33 cellular contexts compared by ENCODE assay signal in the genomic region with DNA sequence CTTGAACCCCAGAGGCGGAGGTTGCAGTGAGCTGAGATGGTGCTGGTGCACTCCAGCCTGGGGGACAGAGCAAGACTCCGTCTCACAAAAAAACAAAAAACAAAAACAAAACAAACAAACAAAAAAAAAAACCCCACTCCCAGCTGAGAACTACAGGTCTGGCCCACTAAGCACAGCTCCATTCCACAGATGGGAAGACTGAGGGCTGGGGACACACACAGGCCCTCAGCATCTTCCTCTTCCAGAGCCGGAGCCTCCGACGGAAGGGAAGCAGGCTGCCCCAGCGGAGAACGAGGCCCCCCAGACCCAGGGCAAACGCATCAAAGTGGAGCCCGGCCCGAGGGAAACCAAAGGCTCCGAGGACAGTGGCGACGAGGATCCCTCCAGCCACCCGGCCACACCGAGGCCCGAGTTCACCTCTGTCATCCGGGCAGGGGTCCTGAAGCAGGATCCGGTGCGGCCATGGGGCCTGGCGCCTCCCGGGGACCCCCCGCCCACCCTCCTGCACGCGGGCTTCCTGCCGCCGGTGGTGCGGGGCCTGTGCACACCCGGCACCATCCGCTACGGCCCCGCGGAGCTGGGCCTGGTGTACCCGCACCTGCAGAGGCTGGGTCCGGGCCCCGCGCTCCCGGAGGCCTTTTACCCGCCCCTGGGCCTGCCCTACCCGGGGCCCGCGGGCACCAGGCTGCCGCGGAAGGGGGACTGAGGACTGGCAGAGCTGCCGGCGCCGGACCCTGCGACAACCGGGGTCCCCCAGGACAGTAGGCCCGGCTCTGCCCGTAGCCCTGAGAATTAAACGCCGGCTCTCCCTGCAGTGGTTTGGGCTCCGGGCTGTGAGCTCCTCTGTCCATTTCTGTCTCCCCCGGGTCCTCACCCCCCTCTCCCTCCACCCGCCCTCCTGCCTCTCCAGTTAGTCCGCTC. TPM values are rescaled to one million over a fixed set of nuclear protein-coding genes. Genes with fewer than 3 reads are reported as not detected.
"Had no signal": no experiment of that assay in that cellular context is flagged by ENCODE, and none has a peak within 500 bp of the region (broad histone marks: within the 10 kb centered on the region; RNA-seq: fewer than 3 reads in every experiment).

No MANE protein-coding gene starts in this region.

- H3K27ac ChIP-seq: adrenal gland, body of pancreas, WERI-Rb-1 had no signal

- H3K36me3 Mint-ChIP-seq: activated naive CD4-positive, alpha-beta T cell treated with anti-CD3 and anti-CD28 coated beads, Interleukin-2, amount 50 U/mL, for 24 hours had no signal

- ATAC-seq: activated CD4-positive, alpha-beta T cell treated with anti-CD3 and anti-CD28 coated beads for 36 hours; activated CD8-positive, alpha-beta memory T cell treated with anti-CD3 and anti-CD28 coated beads, Interleukin-2, amount 10 ng/mL, durations not matched to agents 7 days and 5 days; activated CD8-positive, alpha-beta T cell treated with anti-CD3 and anti-CD28 coated beads, Interleukin-2, amount 10 ng/mL, durations not matched to agents 7 days and 5 days; activated naive CD8-positive, alpha-beta T cell treated with anti-CD3 and anti-CD28 coated beads, Interleukin-2, amount 50 U/mL, for 24 hours; body of pancreas; effector memory CD8-positive, alpha-beta T cell; esophagus mucosa; T-helper 17 cell had no signal

- H3K27me3 ChIP-seq: adrenal gland, body of pancreas had no signal

- H3K9me3 Mint-ChIP-seq: activated CD4-positive, alpha-beta memory T cell treated with anti-CD3 and anti-CD28 coated beads for 36 hours; activated CD4-positive, alpha-beta T cell treated with anti-CD3 and anti-CD28 coated beads, Interleukin-2, amount 10 ng/mL, durations not matched to agents 24 days and 14 days; activated naive CD4-positive, alpha-beta T cell treated with anti-CD3 and anti-CD28 coated beads for 36 hours; activated naive CD4-positive, alpha-beta T cell treated with anti-CD3 and anti-CD28 coated beads, Interleukin-2, amount 50 U/mL, for 24 hours; activated naive CD8-positive, alpha-beta T cell treated with anti-CD3 and anti-CD28 coated beads, Interleukin-2, amount 50 U/mL, for 24 hours; activated T-helper 1 cell treated with anti-CD3 and anti-CD28 coated beads, Interleukin-12 subunit alpha, Interleukin-12 subunit beta, Interleukin-2, Interleukin-4 antibody, amounts not matched to agents 30 ng/mL and 10 ng/mL and 1 ng/mL, durations not matched to agents 14 hours and 24 hours and 36 hours; activated T-helper 2 cell treated with anti-CD3 and anti-CD28 coated beads, Interferon-gamma antibody, Interleukin-2, Interleukin-4, amounts not matched to agents 10 μg/mL and 5 μg/mL and 100 μg/mL, durations not matched to agents 14 hours and 24 hours and 36 hours; effector memory CD8-positive, alpha-beta T cell; T-helper 2 cell treated with Interferon-gamma antibody and Interleukin-4, amounts not matched to agents 5 μg/mL and 100 μg/mL, for 36 hours had no signal

- H3K4me3 ChIP-seq: adrenal gland, body of pancreas had no signal

- H3K27ac Mint-ChIP-seq: activated B cell treated with CpG ODN at 0.5 μM for 24 hours; activated CD4-positive, alpha-beta memory T cell treated with anti-CD3 and anti-CD28 coated beads for 36 hours; activated CD4-positive, alpha-beta T cell treated with anti-CD3 and anti-CD28 coated beads for 36 hours; activated CD4-positive, alpha-beta T cell treated with anti-CD3 and anti-CD28 coated beads, Interleukin-2, amount 10 ng/mL, durations not matched to agents 24 days and 14 days; activated CD8-positive, alpha-beta memory T cell treated with anti-CD3 and anti-CD28 coated beads, Interleukin-2, amount 10 ng/mL, durations not matched to agents 7 days and 5 days; activated CD8-positive, alpha-beta T cell treated with anti-CD3 and anti-CD28 coated beads, Interleukin-2, amount 10 ng/mL, durations not matched to agents 7 days and 5 days; activated naive CD4-positive, alpha-beta T cell treated with anti-CD3 and anti-CD28 coated beads for 36 hours; activated naive CD4-positive, alpha-beta T cell treated with anti-CD3 and anti-CD28 coated beads, Interleukin-2, amount 50 U/mL, for 24 hours; activated naive CD8-positive, alpha-beta T cell treated with anti-CD3 and anti-CD28 coated beads for 36 hours; activated naive CD8-positive, alpha-beta T cell treated with anti-CD3 and anti-CD28 coated beads, Interleukin-2, amount 50 U/mL, for 24 hours; activated T-helper 1 cell treated with anti-CD3 and anti-CD28 coated beads, Interleukin-12 subunit alpha, Interleukin-12 subunit beta, Interleukin-2, Interleukin-4 antibody, amounts not matched to agents 30 ng/mL and 10 ng/mL and 1 ng/mL, durations not matched to agents 14 hours and 24 hours and 36 hours; activated T-helper 2 cell treated with anti-CD3 and anti-CD28 coated beads, Interferon-gamma antibody, Interleukin-2, Interleukin-4, amounts not matched to agents 10 μg/mL and 5 μg/mL and 100 μg/mL, durations not matched to agents 14 hours and 24 hours and 36 hours; effector memory CD8-positive, alpha-beta T cell; T-helper 17 cell; T-helper 2 cell treated with Interferon-gamma antibody and Interleukin-4, amounts not matched to agents 5 μg/mL and 100 μg/mL, for 36 hours had no signal

- DNase-seq: activated B cell treated with CpG ODN at 0.5 μM for 24 hours; activated CD4-positive, alpha-beta memory T cell treated with anti-CD3 and anti-CD28 coated beads for 36 hours; activated CD4-positive, alpha-beta T cell treated with anti-CD3 and anti-CD28 coated beads for 36 hours; activated CD4-positive, alpha-beta T cell treated with anti-CD3 and anti-CD28 coated beads, Interleukin-2, amount 10 ng/mL, durations not matched to agents 24 days and 14 days; activated CD4-positive, CD25-positive, alpha-beta regulatory T cell treated with anti-CD3 and anti-CD28 coated beads, Interleukin-2, amount 50 U/mL, for 72 hours; activated CD8-positive, alpha-beta memory T cell treated with anti-CD3 and anti-CD28 coated beads, Interleukin-2, amount 10 ng/mL, durations not matched to agents 7 days and 5 days; activated CD8-positive, alpha-beta memory T cell treated with anti-CD3 and anti-CD28 coated beads, Interleukin-2, amount 50 U/mL, for 4 hours; activated CD8-positive, alpha-beta T cell treated with anti-CD3 and anti-CD28 coated beads, Interleukin-2, amount 10 ng/mL, durations not matched to agents 7 days and 5 days; activated effector memory CD4-positive, alpha-beta T cell treated with anti-CD3 and anti-CD28 coated beads, Interleukin-2, amount 50 U/mL, for 16 hours; activated naive CD4-positive, alpha-beta T cell treated with anti-CD3 and anti-CD28 coated beads for 36 hours; activated naive CD8-positive, alpha-beta T cell treated with anti-CD3 and anti-CD28 coated beads for 36 hours; activated naive CD8-positive, alpha-beta T cell treated with anti-CD3 and anti-CD28 coated beads, Interleukin-2, amount 50 U/mL, for 24 hours; activated T-cell treated with anti-CD3 and anti-CD28 coated beads, Interleukin-2, amount 50 U/mL, for 1 hour; activated T-cell treated with anti-CD3 and anti-CD28 coated beads, Interleukin-2, amount 50 U/mL, for 48 hours; adrenal gland; amygdala; aorta; body of pancreas; caudate nucleus; cortex of kidney; dermis blood vessel endothelial cell; effector CD4-positive, alpha-beta T cell; effector memory CD8-positive, alpha-beta T cell; foreskin fibroblast; T-helper 1 cell; T-helper 17 cell; T1000; WERI-Rb-1 had no signal

- H3K36me3 ChIP-seq: adrenal gland, WERI-Rb-1 had no signal

- H3K27me3 Mint-ChIP-seq: activated B cell treated with CpG ODN at 0.5 μM for 24 hours; activated CD4-positive, alpha-beta T cell treated with anti-CD3 and anti-CD28 coated beads for 36 hours; activated CD4-positive, alpha-beta T cell treated with anti-CD3 and anti-CD28 coated beads, Interleukin-2, amount 10 ng/mL, durations not matched to agents 24 days and 14 days; activated CD8-positive, alpha-beta memory T cell treated with anti-CD3 and anti-CD28 coated beads, Interleukin-2, amount 10 ng/mL, durations not matched to agents 7 days and 5 days; activated naive CD4-positive, alpha-beta T cell treated with anti-CD3 and anti-CD28 coated beads, Interleukin-2, amount 50 U/mL, for 24 hours; activated naive CD8-positive, alpha-beta T cell treated with anti-CD3 and anti-CD28 coated beads for 36 hours; activated naive CD8-positive, alpha-beta T cell treated with anti-CD3 and anti-CD28 coated beads, Interleukin-2, amount 50 U/mL, for 24 hours; effector memory CD8-positive, alpha-beta T cell; T-helper 17 cell had no signal

- H3K9me3 ChIP-seq: adrenal gland, body of pancreas had no signal

- H3K4me3 Mint-ChIP-seq: activated B cell treated with CpG ODN at 0.5 μM for 24 hours; activated CD4-positive, alpha-beta memory T cell treated with anti-CD3 and anti-CD28 coated beads for 36 hours; activated CD4-positive, alpha-beta T cell treated with anti-CD3 and anti-CD28 coated beads for 36 hours; activated CD4-positive, alpha-beta T cell treated with anti-CD3 and anti-CD28 coated beads, Interleukin-2, amount 10 ng/mL, durations not matched to agents 24 days and 14 days; activated CD8-positive, alpha-beta memory T cell treated with anti-CD3 and anti-CD28 coated beads, Interleukin-2, amount 10 ng/mL, durations not matched to agents 7 days and 5 days; activated CD8-positive, alpha-beta T cell treated with anti-CD3 and anti-CD28 coated beads, Interleukin-2, amount 10 ng/mL, durations not matched to agents 7 days and 5 days; activated naive CD4-positive, alpha-beta T cell treated with anti-CD3 and anti-CD28 coated beads for 36 hours; activated naive CD4-positive, alpha-beta T cell treated with anti-CD3 and anti-CD28 coated beads, Interleukin-2, amount 50 U/mL, for 24 hours; activated naive CD8-positive, alpha-beta T cell treated with anti-CD3 and anti-CD28 coated beads for 36 hours; activated naive CD8-positive, alpha-beta T cell treated with anti-CD3 and anti-CD28 coated beads, Interleukin-2, amount 50 U/mL, for 24 hours; activated T-helper 1 cell treated with anti-CD3 and anti-CD28 coated beads, Interleukin-12 subunit alpha, Interleukin-12 subunit beta, Interleukin-2, Interleukin-4 antibody, amounts not matched to agents 30 ng/mL and 10 ng/mL and 1 ng/mL, durations not matched to agents 14 hours and 24 hours and 36 hours; effector memory CD8-positive, alpha-beta T cell; T-helper 17 cell; T-helper 2 cell treated with Interferon-gamma antibody and Interleukin-4, amounts not matched to agents 5 μg/mL and 100 μg/mL, for 36 hours had no signal

RNA-seq across cellular contexts. Expression of a gene that starts 25.6 kb away (rescaled TPM):
- total RNA-seq: activated CD4-positive, alpha-beta memory T cell treated with anti-CD3 and anti-CD28 coated beads for 36 hours; activated CD8-positive, alpha-beta T cell treated with anti-CD3 and anti-CD28 coated beads, Interleukin-2, amount 10 ng/mL, durations not matched to agents 7 days and 5 days; activated T-helper 2 cell treated with anti-CD3 and anti-CD28 coated beads, Interferon-gamma antibody, Interleukin-2, Interleukin-4, amounts not matched to agents 10 μg/mL and 5 μg/mL and 100 μg/mL, durations not matched to agents 14 hours and 24 hours and 36 hours; body of pancreas had no signal
